ENCODE assay signal across 8 cellular contexts in genomic region chr7:116211006-116211912, GRCh38. TPM values are rescaled to one million over a fixed set of nuclear protein-coding genes. Genes with fewer than 3 reads are reported as not detected.
DNase-seq lines count a peak whose midpoint lies in the region; ATAC-seq and TF ChIP-seq lines count a peak whose summit lies in the region.

No MANE protein-coding gene starts in this region.

- TF ChIP-seq CTCF in CD14-positive monocyte (IDR thresholded peaks at IDR 0.05): no peak
- no peak for TF ChIP-seq CTCF in fibroblast of mammary gland (conservative IDR thresholded peaks at IDR 0.05; ENCODE audit: control insufficient read depth, insufficient read depth, low read depth, low read length)
- TF ChIP-seq CTCF in neural cell (IDR thresholded peaks at IDR 0.05; ENCODE audit: poor library complexity, severe bottlenecking): no peak

- no peaks in the 10 kb centered on the region for H3K9me2 ChIP-seq in neural cell (ENCODE audit: insufficient read depth, low read length)

- H3F3A ChIP-seq in neural cell (ENCODE audit: insufficient read depth, low read length, poor library complexity, severe bottlenecking): no peaks in the 10 kb centered on the region

- no peaks in the 10 kb centered on the region for H4K20me1 ChIP-seq in neural cell (ENCODE audit: insufficient read depth)

- peak overlapping the region; percentile 91 to 92 for H3K4me3 Mint-ChIP-seq in CD14-positive monocyte

- no peaks in the 10 kb centered on the region for H3K79me2 ChIP-seq in neural cell (replicated peaks; ENCODE audit: insufficient read depth, low read length)

- peak overlapping the region; percentile 67 for H3K4me2 ChIP-seq in neural cell (ENCODE audit: low read length)

- TF ChIP-seq EP300 in neural cell (conservative IDR thresholded peaks at IDR 0.05; ENCODE audit: poor library complexity, severe bottlenecking): peak; percentile 61

- peak overlapping the region; percentile 97 to 100 (median 98) for H3K27ac Mint-ChIP-seq in CD14-positive monocyte

- H3K27ac ChIP-seq in neural cell (ENCODE audit: low read length): peak overlapping the region; percentile 21
- H3K27ac ChIP-seq in subcutaneous abdominal adipose tissue (ENCODE audit: low read depth, low read length): peak overlapping the region; percentile 74

- no peaks in the 10 kb centered on the region for H3K36me3 ChIP-seq in neural cell (ENCODE audit: insufficient read depth, low read length)
- no peaks in the 10 kb centered on the region for H3K36me3 ChIP-seq in subcutaneous abdominal adipose tissue (ENCODE audit: control insufficient read depth in 5 of 5, insufficient read depth in 5 of 5, low read length in 5 of 5)

- peak; percentile 87 for DNase-seq in CD14-positive monocyte (ENCODE audit: low spot score)
- peak; percentile 76 for DNase-seq in OCI-M2 (lab: John Stamatoyannopoulos, UW; ENCODE audit: unreplicated experiment)
- peak; percentile 85 for DNase-seq in activated T-cell treated with anti-CD3 and anti-CD28 coated beads, Interleukin-2, amount 50 U/mL, for 1 hour
- DNase-seq in fibroblast of mammary gland (ENCODE audit: low read depth): peak; percentile 93

- no peaks in the 10 kb centered on the region for H3K9me3 ChIP-seq in neural cell (ENCODE audit: low read length)
- no peaks in the 10 kb centered on the region for H3K9me3 ChIP-seq in subcutaneous abdominal adipose tissue (ENCODE audit: control insufficient read depth in 5 of 5, low read length in 5 of 5)

- H2AFZ ChIP-seq in neural cell (ENCODE audit: low read depth, low read length): no peak overlapping the region

- H3K27me3 Mint-ChIP-seq in CD14-positive monocyte (ENCODE audit: low read depth in 3 of 3): peaks cover 1 to 2% (median 2%) of the 10 kb centered on the region in 3 donors

- intact Hi-C loops in CD14-positive monocyte (cut with micrococcal nuclease): loop anchor here in 1 of 2 donors (10.0 kb wide), 2 partner anchors 186 to 1286 kb away; partner anchors contain the start of gene MDFIC

- TF ChIP-seq RAD21 in neural cell (conservative IDR thresholded peaks at IDR 0.05): no peak

- H3K36me3 Mint-ChIP-seq in CD14-positive monocyte: peaks cover 4 to 6% of the 10 kb centered on the region in 2 donors

- H3K4me3 ChIP-seq in fibroblast of mammary gland (ENCODE audit: control insufficient read depth, low read depth, low read length) (peak overlapping the region; percentile 87), neural cell (ENCODE audit: low read length) (peak overlapping the region; percentile 85), subcutaneous abdominal adipose tissue (ENCODE audit: low read depth in 1 of 5, low read length in 5 of 5) (peak overlapping the region; percentile 72 to 92 (median 83))

- peak; percentile 68 for ATAC-seq in GM19328 (IDR thresholded peaks at IDR 0.05; ENCODE audit: unreplicated experiment)
- peak; percentile 77 for ATAC-seq in HG03457 (IDR thresholded peaks at IDR 0.05; ENCODE audit: unreplicated experiment)

- H3K9ac ChIP-seq in neural cell (ENCODE audit: low read length): peak overlapping the region; percentile 67
- peak overlapping the region; percentile 70 to 81 (median 72) for H3K9ac ChIP-seq in subcutaneous abdominal adipose tissue (ENCODE audit: low read length in 5 of 5)

- peaks cover 48% of the 10 kb centered on the region for H3K4me1 Mint-ChIP-seq in CD14-positive monocyte

- peaks cover 54% of the 10 kb centered on the region for H3K27me3 ChIP-seq in neural cell (ENCODE audit: insufficient read depth, low read depth, low read length)
- no peaks in the 10 kb centered on the region for H3K27me3 ChIP-seq in subcutaneous abdominal adipose tissue (ENCODE audit: control insufficient read depth in 5 of 5, insufficient read depth in 4 of 5, low read length in 5 of 5)

- peaks cover 10 to 28% (median 26%) of the 10 kb centered on the region in 5 donors for H3K4me1 ChIP-seq in subcutaneous abdominal adipose tissue (ENCODE audit: control insufficient read depth in 5 of 5, insufficient read depth in 5 of 5, low read length in 5 of 5)

- H3K9me3 Mint-ChIP-seq in CD14-positive monocyte: peaks cover 0 to 3% (median 0%) of the 10 kb centered on the region in 7 donors

TF ChIP-seq in neural cell, 6 proteins besides CTCF, POLR2A, EP300 and RAD21:
- TF ChIP-seq MXI1 (conservative IDR thresholded peaks at IDR 0.05; ENCODE audit: poor library complexity, severe bottlenecking): peak; percentile 35
- no peak for TF ChIP-seq EZH2 (IDR thresholded peaks at IDR 0.05; ENCODE audit: borderline replicate concordance, insufficient read depth, low read length, poor library complexity, severe bottlenecking)
- TF ChIP-seq REST (IDR thresholded peaks at IDR 0.05; ENCODE audit: borderline replicate concordance): peak; percentile 51
- peak; percentile 68 for TF ChIP-seq POLR2AphosphoS5 (IDR thresholded peaks at IDR 0.05)
- TF ChIP-seq SMC3 (conservative IDR thresholded peaks at IDR 0.05; ENCODE audit: poor library complexity): no peak
- no peak for TF ChIP-seq TAF1 (IDR thresholded peaks at IDR 0.05; ENCODE audit: low read depth)
TF ChIP-seq in neural cell: peak in this region for 3.

RNA-seq across cellular contexts. Expression of gene TES, which starts 0.9 kb away (rescaled TPM):
- polyA plus RNA-seq in CD14-positive monocyte (100 to 1,000 TPM in 1 of 2 donors, 10 to 100 TPM in 1; 89.0 to 104 TPM), neural cell (19.8 and 38.0 TPM in 2 replicates)
- 31.9 and 39.9 TPM in 2 replicates for polyA minus RNA-seq in neural cell

Comparison
In these comparisons a context has a peak if more than half of its experiments do, and no peak if none do; other contexts are left out.
1. Peak in every context shown above with its lines: DNase-seq, ATAC-seq, H3K4me3 ChIP-seq and H3K27ac ChIP-seq.